31 cellular contexts compared by ENCODE assay signal in the genomic region with DNA sequence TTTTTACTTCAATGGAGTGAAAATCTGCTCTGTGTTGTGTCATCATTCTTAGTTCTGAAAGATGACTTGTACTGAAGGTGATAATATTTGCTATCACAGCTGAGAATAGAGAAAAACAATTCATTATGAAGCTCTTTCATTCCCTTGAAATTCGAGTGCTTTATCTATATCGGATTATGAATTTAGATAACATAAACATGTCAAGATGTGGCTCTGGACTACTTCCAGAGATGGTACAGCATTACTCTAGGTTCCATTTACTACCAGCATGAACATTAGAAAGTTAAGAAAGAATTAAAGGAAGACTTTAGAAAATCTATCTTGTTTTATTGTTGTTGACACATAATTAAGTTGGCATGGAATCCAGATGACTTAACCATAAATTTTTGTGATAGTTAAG.
"Had no signal": no experiment of that assay in that cellular context is flagged by ENCODE, and none has a peak within 500 bp of the region (broad histone marks: within the 10 kb centered on the region; RNA-seq: fewer than 3 reads in every experiment).

No MANE protein-coding gene starts in this region.

- H3K4me3 ChIP-seq: left lung, lower lobe of right lung, pancreas, prostate gland, skin epidermis, spleen, suprapubic skin, thoracic aorta, tibial artery, upper lobe of right lung had no signal

- H3K27ac Mint-ChIP-seq: immature natural killer cell; naive B cell; natural killer cell; stimulated activated effector memory CD8-positive, alpha-beta T cell treated with anti-CD3 and anti-CD28 coated beads, Interleukin-12 subunit alpha, Interleukin-12 subunit beta, amount 100 ng/mL, for 72 hours; stimulated activated naive CD8-positive, alpha-beta T cell treated with anti-CD3 and anti-CD28 coated beads, Interleukin-15, Interleukin-2, amounts not matched to agents 100 ng/mL and 50 ng/mL, for 24 hours had no signal

- H3K27me3 ChIP-seq: left lung, pancreas, spleen, suprapubic skin, tibial artery, upper lobe of right lung had no signal

- H3K9me3 ChIP-seq: left lung, lower lobe of right lung, pancreas, prostate gland, spleen, suprapubic skin, thoracic aorta, tibial artery, upper lobe of right lung had no signal

- H3K27me3 Mint-ChIP-seq: naive B cell; stimulated activated naive CD8-positive, alpha-beta T cell treated with anti-CD3 and anti-CD28 coated beads, Interleukin-15, Interleukin-2, amounts not matched to agents 100 ng/mL and 50 ng/mL, for 24 hours had no signal

- H3K4me1 Mint-ChIP-seq: immature natural killer cell, naive B cell, natural killer cell, neural crest cell had no signal

- FAIRE-seq: islet of Langerhans, pancreas, urothelium cell line had no signal

- H3K27ac ChIP-seq: left lung, lower lobe of right lung, pancreas, prostate gland, skin epidermis, spleen, suprapubic skin, thoracic aorta, tibial artery, upper lobe of right lung had no signal

- H3K36me3 ChIP-seq: left lung, lower lobe of right lung, pancreas, prostate gland, suprapubic skin, thoracic aorta, tibial artery, upper lobe of right lung had no signal

- ATAC-seq: left colon; left lung; lower lobe of right lung; natural killer cell; pancreas; right cardiac atrium; sciatic nerve; stimulated activated effector memory CD8-positive, alpha-beta T cell treated with anti-CD3 and anti-CD28 coated beads, Interleukin-12 subunit alpha, Interleukin-12 subunit beta, amount 100 ng/mL, for 72 hours; upper lobe of right lung had no signal

- DNase-seq: hypothalamus; immature natural killer cell; kidney; left colon; left lung; lower lobe of right lung; mammary epithelial cell; mesenchymal stem cell; naive B cell; natural killer cell; nucleus accumbens; pancreas; posterior cingulate gyrus; retina; right cardiac atrium; spleen; stimulated activated CD4-positive, alpha-beta T cell treated with anti-CD3 and anti-CD28 coated beads, Interleukin-4, amount 100 ng/mL, for 24 hours; stimulated activated naive CD4-positive, alpha-beta T cell; tibial artery; trophoblast cell; upper lobe of right lung had no signal

- H3K4me3 Mint-ChIP-seq: immature natural killer cell; naive B cell; natural killer cell; neural crest cell; stimulated activated effector memory CD8-positive, alpha-beta T cell treated with anti-CD3 and anti-CD28 coated beads, Interleukin-12 subunit alpha, Interleukin-12 subunit beta, amount 100 ng/mL, for 72 hours; stimulated activated naive CD8-positive, alpha-beta T cell treated with anti-CD3 and anti-CD28 coated beads, Interleukin-15, Interleukin-2, amounts not matched to agents 100 ng/mL and 50 ng/mL, for 24 hours had no signal

- H3K4me1 ChIP-seq: left lung, lower lobe of right lung, prostate gland, spleen, suprapubic skin, upper lobe of right lung had no signal

- H3K9me3 Mint-ChIP-seq: immature natural killer cell; naive B cell; natural killer cell; neural crest cell; stimulated activated effector memory CD8-positive, alpha-beta T cell treated with anti-CD3 and anti-CD28 coated beads, Interleukin-12 subunit alpha, Interleukin-12 subunit beta, amount 100 ng/mL, for 72 hours; stimulated activated naive CD8-positive, alpha-beta T cell treated with anti-CD3 and anti-CD28 coated beads, Interleukin-15, Interleukin-2, amounts not matched to agents 100 ng/mL and 50 ng/mL, for 24 hours had no signal

- H3K36me3 Mint-ChIP-seq: natural killer cell had no signal
